1 cellular context compared by ENCODE assay signal in the genomic region with DNA sequence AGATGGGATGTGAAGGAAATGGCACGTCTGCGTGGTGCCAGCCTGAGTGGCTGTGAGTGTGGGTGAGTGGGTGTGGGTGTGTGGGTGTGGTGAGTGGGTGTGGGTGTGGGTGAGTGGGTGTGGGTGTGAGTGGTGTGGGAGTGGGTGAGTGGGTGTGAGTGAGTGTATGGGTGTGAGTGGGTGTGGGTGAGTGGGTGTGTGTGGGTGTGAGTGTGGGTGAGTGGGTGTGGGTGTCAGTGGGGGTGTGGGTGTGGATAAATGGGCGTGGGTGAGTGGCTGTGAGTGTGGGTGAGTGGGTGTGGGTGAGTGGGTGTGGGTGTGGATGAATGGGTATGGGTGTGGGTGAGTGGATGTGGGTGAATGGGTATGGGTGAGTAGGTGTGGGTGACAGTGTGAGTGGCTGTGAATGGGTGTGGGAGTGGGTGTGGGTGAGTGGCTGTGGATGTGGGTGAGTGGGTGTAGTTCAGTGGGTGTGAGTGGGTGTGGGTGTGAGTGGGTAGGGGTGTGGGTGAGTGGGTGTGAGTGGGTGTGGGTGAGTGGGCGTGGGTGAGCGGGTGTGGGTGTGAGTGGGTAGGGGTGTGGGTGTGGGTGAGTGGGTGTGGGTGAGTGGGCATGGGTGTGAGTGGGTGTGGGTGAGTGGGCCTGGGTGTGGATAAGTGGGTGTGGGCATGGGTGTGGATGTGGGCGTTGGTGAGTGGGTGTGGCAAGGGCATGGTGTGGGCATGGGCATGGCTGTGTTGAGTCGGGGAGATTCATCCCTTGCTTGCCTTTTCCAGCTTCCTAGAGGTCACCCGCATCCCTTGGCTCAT.
TF ChIP-seq lines count a peak whose summit lies in the region.

No MANE protein-coding gene starts in this region.

TF ChIP-seq in K562, 482 proteins besides CTCF, POLR2A, EP300 and RAD21 (continued from another document and continues in another):
- TF ChIP-seq ZNF239 (CRISPR knock-in tag; IDR thresholded peaks at IDR 0.05) (no peak), CBFA2T3 (IDR thresholded peaks at IDR 0.05) (peak; percentile 2; the same call in 1 of the 2 replicates), ZBTB11 (CRISPR knock-in tag; IDR thresholded peaks at IDR 0.05) (no peak), BACH1 (tag; IDR thresholded peaks at IDR 0.05) (no peak), HIVEP1 (CRISPR knock-in tag; IDR thresholded peaks at IDR 0.05) (no peak), ZNF766 (CRISPR knock-in tag; conservative IDR thresholded peaks at IDR 0.05) (no peak), ZFP36 (IDR thresholded peaks at IDR 0.05; ENCODE audit: low read depth, low read length, partially characterized antibody) (no peak), PTTG1 (tag; IDR thresholded peaks at IDR 0.05; ENCODE audit: low read depth) (no peak), ZFPM2 (CRISPR knock-in tag; IDR thresholded peaks at IDR 0.05) (no peak), TRIM24 (IDR thresholded peaks at IDR 0.05) (peak; percentile 90 to 97; a peak in 3 of 4 replicates), ZEB2 (IDR thresholded peaks at IDR 0.05) (no peak), NFE2 (IDR thresholded peaks at IDR 0.05; ENCODE audit: low read depth) (no peak), MTF1 (CRISPR knock-in tag; IDR thresholded peaks at IDR 0.05; ENCODE audit: borderline replicate concordance) (no peak), CSDE1 (IDR thresholded peaks at IDR 0.05) (no peak), RHOXF2B (CRISPR knock-in tag; conservative IDR thresholded peaks at IDR 0.05) (no peak), STAG1 (CRISPR knock-in tag; IDR thresholded peaks at IDR 0.05; ENCODE audit: borderline replicate concordance) (peak; percentile 49; the same call in 1 of the 2 replicates), CCNT2 (IDR thresholded peaks at IDR 0.05; ENCODE audit: borderline replicate concordance, extremely low read depth, insufficient read length, low read depth, low read length) (no peak), STAT5A (IDR thresholded peaks at IDR 0.05; ENCODE audit: borderline replicate concordance, low read length) (no peak), MYBL2 (IDR thresholded peaks at IDR 0.05; ENCODE audit: low read depth) (peak; percentile 40; the same call in 1 of the 2 replicates), MYBL2 (CRISPR knock-in tag; IDR thresholded peaks at IDR 0.05; ENCODE audit: borderline replicate concordance) (no peak; the same call in 1 of the 2 replicates), KAT8 (IDR thresholded peaks at IDR 0.05; ENCODE audit: low read depth) (no peak), TCF7L2 (IDR thresholded peaks at IDR 0.05; ENCODE audit: low read depth, low read length) (no peak), SFPQ (IDR thresholded peaks at IDR 0.05; ENCODE audit: low read depth, low read length) (no peak), ZNF445 (CRISPR knock-in tag; IDR thresholded peaks at IDR 0.05; ENCODE audit: low read depth) (no peak), SMARCB1 (IDR thresholded peaks at IDR 0.05; ENCODE audit: insufficient read length, low read depth) (no peak), RBFOX2 (IDR thresholded peaks at IDR 0.05; ENCODE audit: low read depth, low read length) (0 out of 2 replicates have a peak, but pooled peaks have one; percentile 15), GABPB1 (CRISPR knock-in tag; IDR thresholded peaks at IDR 0.05) (no peak), MTA1 (IDR thresholded peaks at IDR 0.05; ENCODE audit: borderline replicate concordance) (peak; percentile 88), SAP30 (IDR thresholded peaks at IDR 0.05; ENCODE audit: borderline replicate concordance, insufficient read depth, low read depth, low read length, poor library complexity, severe bottlenecking) (no peak), MAX (CRISPR knock-in tag; IDR thresholded peaks at IDR 0.05) (peak; percentile 70; the same call in 1 of the 2 replicates), CREB3L1 (IDR thresholded peaks at IDR 0.05; ENCODE audit: borderline replicate concordance, low read depth) (0 out of 2 replicates have a peak, but pooled peaks have one; percentile 3), TAF9B (IDR thresholded peaks at IDR 0.05; ENCODE audit: partially characterized antibody) (no peak), PHB (CRISPR knock-in tag; IDR thresholded peaks at IDR 0.05) (no peak), KHSRP (IDR thresholded peaks at IDR 0.05) (no peak), IFI16 (CRISPR knock-in tag; IDR thresholded peaks at IDR 0.05) (no peak), ELF1 (tag; IDR thresholded peaks at IDR 0.05) (no peak), SREBF2 (CRISPR knock-in tag; IDR thresholded peaks at IDR 0.05) (no peak), SPI1 (IDR thresholded peaks at IDR 0.05; ENCODE audit: borderline replicate concordance, low read depth, low read length) (no peak), RUNX1 (IDR thresholded peaks at IDR 0.05; ENCODE audit: low read depth) (no peak), BRD4 (IDR thresholded peaks at IDR 0.05) (no peak), MTA2 (IDR thresholded peaks at IDR 0.05; ENCODE audit: low read depth) (peak; percentile 50), ZSCAN29 (IDR thresholded peaks at IDR 0.05) (no peak), TAF1 (IDR thresholded peaks at IDR 0.05; ENCODE audit: control insufficient read depth, extremely low read depth, insufficient read depth, low read length, severe bottlenecking) (no peak), GATAD2A (IDR thresholded peaks at IDR 0.05) (peak; percentile 97), ZC3H4 (CRISPR knock-in tag; IDR thresholded peaks at IDR 0.05; ENCODE audit: borderline replicate concordance) (no peak), ELF2 (CRISPR knock-in tag; IDR thresholded peaks at IDR 0.05) (no peak), XRCC5 (IDR thresholded peaks at IDR 0.05; ENCODE audit: low read depth, low read length) (peak; percentile 46; the same call in 1 of the 2 replicates), CHD2 (IDR thresholded peaks at IDR 0.05; ENCODE audit: low read depth, low read length) (no peak), PHF8 (IDR thresholded peaks at IDR 0.05; ENCODE audit: borderline replicate concordance, low read length) (no peak), SIRT6 (IDR thresholded peaks at IDR 0.05; ENCODE audit: low read depth, low read length) (no peak)
- TF ChIP-seq, protein P1, sequence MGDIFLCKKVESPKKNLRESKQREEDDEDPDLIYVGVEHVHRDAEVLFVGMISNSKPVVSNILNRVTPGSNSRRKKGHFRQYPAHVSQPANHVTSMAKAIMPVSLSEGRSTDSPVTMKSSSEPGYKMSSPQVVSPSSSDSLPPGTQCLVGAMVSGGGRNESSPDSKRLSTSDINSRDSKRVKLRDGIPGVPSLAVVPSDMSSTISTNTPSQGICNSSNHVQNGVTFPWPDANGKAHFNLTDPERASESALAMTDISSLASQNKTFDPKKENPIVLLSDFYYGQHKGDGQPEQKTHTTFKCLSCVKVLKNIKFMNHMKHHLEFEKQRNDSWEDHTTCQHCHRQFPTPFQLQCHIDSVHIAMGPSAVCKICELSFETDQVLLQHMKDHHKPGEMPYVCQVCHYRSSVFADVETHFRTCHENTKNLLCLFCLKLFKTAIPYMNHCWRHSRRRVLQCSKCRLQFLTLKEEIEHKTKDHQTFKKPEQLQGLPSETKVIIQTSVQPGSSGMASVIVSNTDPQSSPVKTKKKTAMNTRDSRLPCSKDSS (IDR thresholded peaks at IDR 0.05; ENCODE audit: low read depth, partially characterized antibody) = peak; percentile 11
- TF ChIP-seq, protein P2, sequence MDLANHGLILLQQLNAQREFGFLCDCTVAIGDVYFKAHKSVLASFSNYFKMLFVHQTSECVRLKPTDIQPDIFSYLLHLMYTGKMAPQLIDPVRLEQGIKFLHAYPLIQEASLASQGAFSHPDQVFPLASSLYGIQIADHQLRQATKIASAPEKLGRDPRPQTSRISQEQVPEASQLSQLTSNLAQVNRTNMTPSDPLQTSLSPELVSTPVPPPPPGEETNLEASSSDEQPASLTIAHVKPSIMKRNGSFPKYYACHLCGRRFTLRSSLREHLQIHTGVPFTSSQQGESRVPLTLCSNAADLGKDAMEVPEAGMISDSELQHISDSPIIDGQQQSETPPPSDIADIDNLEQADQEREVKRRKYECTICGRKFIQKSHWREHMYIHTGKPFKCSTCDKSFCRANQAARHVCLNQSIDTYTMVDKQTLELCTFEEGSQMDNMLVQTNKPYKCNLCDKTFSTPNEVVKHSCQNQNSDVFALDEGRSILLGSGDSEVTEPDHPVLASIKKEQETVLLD (IDR thresholded peaks at IDR 0.05) = peak; percentile 95
- TF ChIP-seq, protein P3, sequence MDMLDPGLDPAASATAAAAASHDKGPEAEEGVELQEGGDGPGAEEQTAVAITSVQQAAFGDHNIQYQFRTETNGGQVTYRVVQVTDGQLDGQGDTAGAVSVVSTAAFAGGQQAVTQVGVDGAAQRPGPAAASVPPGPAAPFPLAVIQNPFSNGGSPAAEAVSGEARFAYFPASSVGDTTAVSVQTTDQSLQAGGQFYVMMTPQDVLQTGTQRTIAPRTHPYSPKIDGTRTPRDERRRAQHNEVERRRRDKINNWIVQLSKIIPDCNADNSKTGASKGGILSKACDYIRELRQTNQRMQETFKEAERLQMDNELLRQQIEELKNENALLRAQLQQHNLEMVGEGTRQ (CRISPR knock-in tag; IDR thresholded peaks at IDR 0.05) = no peak
- TF ChIP-seq, protein P4, sequence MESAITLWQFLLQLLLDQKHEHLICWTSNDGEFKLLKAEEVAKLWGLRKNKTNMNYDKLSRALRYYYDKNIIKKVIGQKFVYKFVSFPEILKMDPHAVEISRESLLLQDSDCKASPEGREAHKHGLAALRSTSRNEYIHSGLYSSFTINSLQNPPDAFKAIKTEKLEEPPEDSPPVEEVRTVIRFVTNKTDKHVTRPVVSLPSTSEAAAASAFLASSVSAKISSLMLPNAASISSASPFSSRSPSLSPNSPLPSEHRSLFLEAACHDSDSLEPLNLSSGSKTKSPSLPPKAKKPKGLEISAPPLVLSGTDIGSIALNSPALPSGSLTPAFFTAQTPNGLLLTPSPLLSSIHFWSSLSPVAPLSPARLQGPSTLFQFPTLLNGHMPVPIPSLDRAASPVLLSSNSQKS (CRISPR knock-in tag; IDR thresholded peaks at IDR 0.05) = no peak
- TF ChIP-seq, protein P5, sequence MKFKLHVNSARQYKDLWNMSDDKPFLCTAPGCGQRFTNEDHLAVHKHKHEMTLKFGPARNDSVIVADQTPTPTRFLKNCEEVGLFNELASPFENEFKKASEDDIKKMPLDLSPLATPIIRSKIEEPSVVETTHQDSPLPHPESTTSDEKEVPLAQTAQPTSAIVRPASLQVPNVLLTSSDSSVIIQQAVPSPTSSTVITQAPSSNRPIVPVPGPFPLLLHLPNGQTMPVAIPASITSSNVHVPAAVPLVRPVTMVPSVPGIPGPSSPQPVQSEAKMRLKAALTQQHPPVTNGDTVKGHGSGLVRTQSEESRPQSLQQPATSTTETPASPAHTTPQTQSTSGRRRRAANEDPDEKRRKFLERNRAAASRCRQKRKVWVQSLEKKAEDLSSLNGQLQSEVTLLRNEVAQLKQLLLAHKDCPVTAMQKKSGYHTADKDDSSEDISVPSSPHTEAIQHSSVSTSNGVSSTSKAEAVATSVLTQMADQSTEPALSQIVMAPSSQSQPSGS (CRISPR knock-in tag; IDR thresholded peaks at IDR 0.05) = no peak
